In genomic region chr10:6819301-6819700, GRCh38 we compare ENCODE assay signal across 2 cellular contexts.
TF ChIP-seq lines count a peak whose summit lies in the region.

No MANE protein-coding gene starts in this region.

TF ChIP-seq in GM23338, 12 proteins besides CTCF, POLR2A, EP300 and RAD21 (continued from another document):
- TF ChIP-seq REST (IDR thresholded peaks at IDR 0.05; ENCODE audit: unreplicated experiment) (no peak), CREB1 (CRISPR knock-in tag; IDR thresholded peaks at IDR 0.05; ENCODE audit: low read depth) (no peak), EZH2 (IDR thresholded peaks at IDR 0.05; ENCODE audit: low read depth, unreplicated experiment) (no peak), ZNF462 (CRISPR knock-in tag; IDR thresholded peaks at IDR 0.05) (no peak), NANOG (IDR thresholded peaks at IDR 0.05; ENCODE audit: borderline replicate concordance) (no peak), JUNB (IDR thresholded peaks at IDR 0.05; ENCODE audit: unreplicated experiment) (no peak), POLR2AphosphoS5 (IDR thresholded peaks at IDR 0.05; ENCODE audit: low read depth) (no peak)
TF ChIP-seq in GM23338: peak in this region for 0.

TF ChIP-seq in HepG2, 621 proteins besides CTCF, POLR2A, EP300 and RAD21 (continued from another document):
- no peak for TF ChIP-seq ZNF142 (CRISPR knock-in tag; IDR thresholded peaks at IDR 0.05)
